8 cellular contexts compared by ENCODE assay signal in the genomic region with DNA sequence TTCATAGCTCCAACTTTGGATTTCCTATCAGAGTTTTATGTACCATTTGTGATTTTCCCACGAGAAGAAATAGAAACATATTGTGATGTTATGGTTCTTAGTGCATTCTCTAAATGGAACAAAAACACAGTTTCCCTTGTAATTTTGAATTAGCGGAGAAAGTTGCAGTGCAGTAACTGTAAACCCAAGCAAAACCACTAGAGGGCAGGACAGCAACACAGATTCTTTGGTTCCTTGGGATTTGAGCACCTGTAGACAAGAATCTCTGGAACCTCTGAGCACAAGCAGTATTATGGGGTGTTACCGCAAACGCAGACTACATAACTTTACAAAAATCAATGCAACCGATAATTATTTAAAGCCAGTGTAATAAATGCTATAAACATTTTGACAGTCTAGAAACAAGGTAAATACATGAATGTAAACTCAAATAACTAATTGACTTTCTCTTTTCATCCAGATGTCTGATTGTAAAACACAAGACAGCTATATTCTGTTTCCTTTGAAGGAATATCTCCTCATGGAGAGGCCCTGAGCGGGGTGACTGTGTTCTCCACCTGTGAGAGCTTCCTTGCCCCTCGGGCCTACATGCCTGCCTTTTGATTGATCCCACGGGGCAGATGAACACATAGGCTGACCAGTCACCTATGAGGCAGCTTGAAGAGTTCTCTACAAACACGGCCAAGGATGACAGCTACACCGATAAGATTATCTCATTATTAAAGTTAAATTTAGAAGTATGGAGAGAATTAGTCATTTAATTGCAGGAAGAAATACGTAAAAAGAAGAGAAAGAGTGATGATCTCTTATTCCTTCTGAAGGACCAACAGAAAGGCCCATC.
DNase-seq lines count a peak whose midpoint lies in the region; ATAC-seq and TF ChIP-seq lines count a peak whose summit lies in the region.

No MANE protein-coding gene starts in this region.

- POLR2A ChIA-PET in activated CD4-positive, alpha-beta memory T cell treated with anti-CD3 and anti-CD28 coated beads for 36 hours (lab: Charles Lee) = no interaction called here
- POLR2A ChIA-PET in activated CD4-positive, alpha-beta memory T cell treated with anti-CD3 and anti-CD28 coated beads, Interleukin-2, amount 10 ng/mL, durations not matched to agents 7 days and 5 days (lab: Charles Lee) = no interaction called here
- POLR2A ChIA-PET in PC-9 (lab: Charles Lee; ENCODE audit: unreplicated experiment) = no interaction called here

- peak; percentile 87 for TF ChIP-seq CTCF in PC-9 (conservative IDR thresholded peaks at IDR 0.05)
- peak; percentile 62 to 84 (median 63) for TF ChIP-seq CTCF in esophagus muscularis mucosa (IDR thresholded peaks at IDR 0.05)
- peak; percentile 28 to 83 (median 72) for TF ChIP-seq CTCF in sigmoid colon (IDR thresholded peaks at IDR 0.05)

- 0 out of 2 replicates have a peak overlapping the region, but pooled peaks have one; percentile 34 for H2AFZ ChIP-seq in PC-9

- no peaks in the 10 kb centered on the region for H3K36me3 Mint-ChIP-seq in activated CD4-positive, alpha-beta memory T cell treated with anti-CD3 and anti-CD28 coated beads for 36 hours
- no peaks in the 10 kb centered on the region for H3K36me3 Mint-ChIP-seq in activated CD4-positive, alpha-beta memory T cell treated with anti-CD3 and anti-CD28 coated beads, Interleukin-2, amount 10 ng/mL, durations not matched to agents 7 days and 5 days (ENCODE audit: low read depth)
- H3K36me3 Mint-ChIP-seq in immature natural killer cell = no peaks in the 10 kb centered on the region

- H3K27ac ChIP-seq in PC-9 (no peak overlapping the region), esophagus muscularis mucosa (replicated peaks in 1 of 4) (no peak overlapping the region), sigmoid colon (no peak overlapping the region)

- no peaks in the 10 kb centered on the region for H3K9me2 ChIP-seq in PC-9 (ENCODE audit: insufficient read depth)

- TF ChIP-seq EP300 in esophagus muscularis mucosa (IDR thresholded peaks at IDR 0.05) (no peak), sigmoid colon (IDR thresholded peaks at IDR 0.05) (no peak)

- H3K9me3 Mint-ChIP-seq in activated CD4-positive, alpha-beta memory T cell treated with anti-CD3 and anti-CD28 coated beads for 36 hours = no peaks in the 10 kb centered on the region
- no peaks in the 10 kb centered on the region for H3K9me3 Mint-ChIP-seq in activated CD4-positive, alpha-beta memory T cell treated with anti-CD3 and anti-CD28 coated beads, Interleukin-2, amount 10 ng/mL, durations not matched to agents 7 days and 5 days
- H3K9me3 Mint-ChIP-seq in immature natural killer cell = peaks cover 0 to 2% (median 0%) of the 10 kb centered on the region in 6 donors

- DNase-seq in activated CD4-positive, alpha-beta memory T cell treated with anti-CD3 and anti-CD28 coated beads for 36 hours = peak; percentile 11
- no peak for DNase-seq in activated CD4-positive, alpha-beta memory T cell treated with anti-CD3 and anti-CD28 coated beads, Interleukin-2, amount 10 ng/mL, durations not matched to agents 7 days and 5 days
- DNase-seq in PC-9 (peak in 1 of 2 experiments; percentile 29), esophagus muscularis mucosa (ENCODE audit: extremely low spot score) (no peak), sigmoid colon (no peak), immature natural killer cell (no peak), NCI-H128 (lab: John Stamatoyannopoulos, UW; ENCODE audit: unreplicated experiment) (no peak)

- TF ChIP-seq POLR2A in esophagus muscularis mucosa (IDR thresholded peaks at IDR 0.05; ENCODE audit: low read depth) (no peak), sigmoid colon (IDR thresholded peaks at IDR 0.05) (no peak)

- H3K27ac Mint-ChIP-seq in activated CD4-positive, alpha-beta memory T cell treated with anti-CD3 and anti-CD28 coated beads for 36 hours = no peak overlapping the region
- no peak overlapping the region for H3K27ac Mint-ChIP-seq in activated CD4-positive, alpha-beta memory T cell treated with anti-CD3 and anti-CD28 coated beads, Interleukin-2, amount 10 ng/mL, durations not matched to agents 7 days and 5 days
- no peak overlapping the region for H3K27ac Mint-ChIP-seq in immature natural killer cell

- H3F3A ChIP-seq in PC-9 (ENCODE audit: insufficient read depth, low read depth) = no peaks in the 10 kb centered on the region

- H3K9me3 ChIP-seq in PC-9 (ENCODE audit: insufficient read depth, low read depth) = no peaks in the 10 kb centered on the region
- no peaks in the 10 kb centered on the region for H3K9me3 ChIP-seq in esophagus muscularis mucosa
- H3K9me3 ChIP-seq in sigmoid colon = no peaks in the 10 kb centered on the region

- H3K4me3 Mint-ChIP-seq in activated CD4-positive, alpha-beta memory T cell treated with anti-CD3 and anti-CD28 coated beads for 36 hours = no peak overlapping the region
- H3K4me3 Mint-ChIP-seq in activated CD4-positive, alpha-beta memory T cell treated with anti-CD3 and anti-CD28 coated beads, Interleukin-2, amount 10 ng/mL, durations not matched to agents 7 days and 5 days = no peak overlapping the region
- H3K4me3 Mint-ChIP-seq in immature natural killer cell = no peak overlapping the region

- peak; percentile 59 for ATAC-seq in HG02678 (IDR thresholded peaks at IDR 0.05; ENCODE audit: unreplicated experiment)

- no peak overlapping the region for H3K4me3 ChIP-seq in PC-9
- no peak overlapping the region for H3K4me3 ChIP-seq in esophagus muscularis mucosa
- no peak overlapping the region for H3K4me3 ChIP-seq in sigmoid colon

- intact Hi-C loops in activated CD4-positive, alpha-beta memory T cell treated with anti-CD3 and anti-CD28 coated beads for 36 hours (cut with micrococcal nuclease) = loop anchor here (1.0 kb wide), 1 partner anchor 255 kb away; no protein-coding TSS in a partner anchor
- intact Hi-C loops in PC-9 (cut with micrococcal nuclease; ENCODE audit: unreplicated experiment) (loop anchor here (1.0 to 2.0 kb wide), 2 partner anchors 44 to 278 kb away; no protein-coding TSS in a partner anchor), esophagus muscularis mucosa (cut with DNase I) (no loop called here), sigmoid colon (cut with DNase I) (loop anchor here (2.0 kb wide), 1 partner anchor 280 kb away; no protein-coding TSS in a partner anchor)

- H3K36me3 ChIP-seq in PC-9 (ENCODE audit: low read depth) (no peaks in the 10 kb centered on the region), esophagus muscularis mucosa (no peaks in the 10 kb centered on the region), sigmoid colon (no peaks in the 10 kb centered on the region)

- H3K27me3 Mint-ChIP-seq in activated CD4-positive, alpha-beta memory T cell treated with anti-CD3 and anti-CD28 coated beads for 36 hours = no peaks in the 10 kb centered on the region
- no peaks in the 10 kb centered on the region for H3K27me3 Mint-ChIP-seq in activated CD4-positive, alpha-beta memory T cell treated with anti-CD3 and anti-CD28 coated beads, Interleukin-2, amount 10 ng/mL, durations not matched to agents 7 days and 5 days
- H3K27me3 Mint-ChIP-seq in immature natural killer cell (ENCODE audit: low read depth in 3 of 3) = peaks cover 0 to 2% (median 0%) of the 10 kb centered on the region in 3 donors

- BruUV-seq in PC-9 (replicated peaks; lab: Mats Ljungman, UMichigan) = no TSS peak

- H4K20me1 ChIP-seq in PC-9 (ENCODE audit: insufficient read depth) = peaks cover 4% of the 10 kb centered on the region; the same call in 1 of the 2 replicates

- H3K4me1 ChIP-seq in PC-9 (replicated peaks; ENCODE audit: insufficient read depth) (no peaks in the 10 kb centered on the region), esophagus muscularis mucosa (no peaks in the 10 kb centered on the region), sigmoid colon (peaks cover 0 to 2% (median 0%) of the 10 kb centered on the region in 4 donors)

- H3K4me2 ChIP-seq in PC-9 = 0 out of 2 replicates have a peak overlapping the region, but pooled peaks have one; percentile 5

- H3K79me2 ChIP-seq in PC-9 (ENCODE audit: low read depth) = no peaks in the 10 kb centered on the region

- 63% methylated on average over 11 of the region's 11 CpGs for WGBS in esophagus muscularis mucosa
- 75 to 87% methylated on average over 11 of the region's 11 CpGs for WGBS in sigmoid colon, 2 donors

- CTCF ChIA-PET in activated CD4-positive, alpha-beta memory T cell treated with anti-CD3 and anti-CD28 coated beads for 36 hours (lab: Charles Lee) = interaction anchor here (0.6 to 1.4 kb wide), 5 partner anchors 13 to 280 kb away, joined by 3 to 4 read pairs (median 3); no protein-coding TSS in a partner anchor
- CTCF ChIA-PET in activated CD4-positive, alpha-beta memory T cell treated with anti-CD3 and anti-CD28 coated beads, Interleukin-2, amount 10 ng/mL, durations not matched to agents 7 days and 5 days (lab: Charles Lee) = interaction anchor here (0.7 to 1.5 kb wide), 7 partner anchors 12 to 285 kb away, joined by 3 to 8 read pairs (median 3); no protein-coding TSS in a partner anchor
- CTCF ChIA-PET in PC-9 (lab: Charles Lee) = interaction anchor here (0.6 to 1.0 kb wide), 3 partner anchors 44 to 284 kb away, joined by 3 to 4 read pairs (median 3); no protein-coding TSS in a partner anchor

- H3K4me1 Mint-ChIP-seq in activated CD4-positive, alpha-beta memory T cell treated with anti-CD3 and anti-CD28 coated beads for 36 hours (ENCODE audit: low read depth) = no peaks in the 10 kb centered on the region
- H3K4me1 Mint-ChIP-seq in activated CD4-positive, alpha-beta memory T cell treated with anti-CD3 and anti-CD28 coated beads, Interleukin-2, amount 10 ng/mL, durations not matched to agents 7 days and 5 days = no peaks in the 10 kb centered on the region
- H3K4me1 Mint-ChIP-seq in immature natural killer cell = no peaks in the 10 kb centered on the region

- no peaks in the 10 kb centered on the region for H3K27me3 ChIP-seq in PC-9 (ENCODE audit: insufficient read depth, low read depth)
- no peaks in the 10 kb centered on the region for H3K27me3 ChIP-seq in esophagus muscularis mucosa
- H3K27me3 ChIP-seq in sigmoid colon = no peaks in the 10 kb centered on the region
